In the genomic region with DNA sequence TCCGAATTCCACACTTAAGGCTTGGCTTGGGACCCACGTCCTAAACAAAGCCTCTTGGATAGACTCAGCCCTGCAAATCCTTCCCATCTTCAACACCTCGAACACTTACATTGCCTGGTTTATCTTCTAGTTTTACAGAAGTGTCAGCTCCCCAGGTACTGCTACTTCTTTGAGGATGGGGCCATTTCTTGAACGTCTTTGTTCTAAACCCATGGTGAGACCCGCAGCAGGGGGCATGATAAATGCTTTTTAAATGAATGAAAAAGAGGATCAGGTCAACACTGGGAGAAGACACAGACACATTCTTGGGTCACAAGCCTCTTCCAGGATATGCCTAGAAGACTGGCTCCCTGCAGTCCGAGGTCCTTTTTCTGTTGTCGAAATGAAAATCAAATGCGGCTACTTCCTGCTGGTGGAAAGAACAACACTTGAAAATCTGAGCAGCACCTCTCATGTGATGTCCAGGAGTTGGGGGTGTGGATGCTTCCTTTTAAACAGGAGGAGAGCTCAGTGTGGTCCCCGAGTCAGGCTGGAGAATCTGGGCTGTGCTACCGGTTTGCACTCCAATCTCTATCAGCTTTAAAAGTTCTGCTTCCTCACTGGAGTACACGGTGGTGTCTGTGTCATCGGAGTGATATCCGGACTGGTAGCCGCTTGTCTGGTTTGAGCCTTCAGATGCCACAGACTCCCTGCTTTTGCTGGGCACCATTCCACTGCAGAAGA, we compare ENCODE assay signal across 19 cellular contexts. TPM values are rescaled to one million over a fixed set of nuclear protein-coding genes. Genes with fewer than 3 reads are reported as not detected.
DNase-seq lines count a peak whose midpoint lies in the region; ATAC-seq and TF ChIP-seq lines count a peak whose summit lies in the region.
"Had no signal": no experiment of that assay in that cellular context is flagged by ENCODE, and none has a peak within 500 bp of the region (broad histone marks: within the 10 kb centered on the region; RNA-seq: fewer than 3 reads in every experiment).

No MANE protein-coding gene starts in this region.

- ATAC-seq in body of pancreas (peak; percentile 48), HG02763 (IDR thresholded peaks at IDR 0.05; ENCODE audit: unreplicated experiment) (no peak)
- ATAC-seq: activated CD8-positive, alpha-beta memory T cell treated with anti-CD3 and anti-CD28 coated beads, Interleukin-2, amount 10 ng/mL, durations not matched to agents 7 days and 5 days had no signal

- no peaks in the 10 kb centered on the region for H3K23me2 ChIP-seq in H9 (ENCODE audit: insufficient read length, low read depth, low read length, poor library complexity, severe bottlenecking)

- peaks cover 0 to 3% of the 10 kb centered on the region in 2 experiments; a peak in 1 of 5 replicates for H3K9me3 Mint-ChIP-seq in H9
- H3K9me3 Mint-ChIP-seq in T-helper 2 cell treated with Interferon-gamma antibody and Interleukin-4, amounts not matched to agents 5 μg/mL and 100 μg/mL, for 36 hours, result no peaks in the 10 kb centered on the region
- H3K9me3 Mint-ChIP-seq in activated CD4-positive, alpha-beta memory T cell treated with anti-CD3 and anti-CD28 coated beads for 36 hours, result no peaks in the 10 kb centered on the region

- H3K4ac ChIP-seq in H9 (ENCODE audit: low read depth, low read length), result no peak overlapping the region

- H3K36me3 ChIP-seq in body of pancreas (replicated peaks in 1 of 2; ENCODE audit: insufficient read depth in 1 of 2, low read depth in 2 of 2) (no peaks in the 10 kb centered on the region), right atrium auricular region (no peaks in the 10 kb centered on the region), testis (ENCODE audit: low read depth, missing control alignments) (no peaks in the 10 kb centered on the region)
- H3K36me3 ChIP-seq: BLaER1 treated with 17β-estradiol and CSF1 and Interleukin-3, amounts not matched to agents 10 nM and 100 nM; SJCRH30 had no signal

- H2AK5ac ChIP-seq in H9 (ENCODE audit: insufficient read length, low read length), result no peak overlapping the region

- H3K36me3 Mint-ChIP-seq in H9 (ENCODE audit: insufficient read depth in 1 of 3, low read depth in 3 of 3), result peaks cover 24 to 62% (median 35%) of the 10 kb centered on the region in 3 experiments; a peak in 6 of 7 replicates
- no peaks in the 10 kb centered on the region for H3K36me3 Mint-ChIP-seq in T-helper 2 cell treated with Interferon-gamma antibody and Interleukin-4, amounts not matched to agents 5 μg/mL and 100 μg/mL, for 36 hours (ENCODE audit: low read depth)
- H3K36me3 Mint-ChIP-seq in activated CD4-positive, alpha-beta memory T cell treated with anti-CD3 and anti-CD28 coated beads for 36 hours, result no peaks in the 10 kb centered on the region
- H3K36me3 Mint-ChIP-seq: activated CD8-positive, alpha-beta memory T cell treated with anti-CD3 and anti-CD28 coated beads, Interleukin-2, amount 10 ng/mL, durations not matched to agents 7 days and 5 days had no signal

- H3K27ac ChIP-seq in H9 (ENCODE audit: insufficient read length, low read depth, low read length), result no peak overlapping the region
- H3K27ac ChIP-seq in body of pancreas, result peak overlapping the region in 2 of 4 donors; percentile 24 to 46
- H3K27ac ChIP-seq in right atrium auricular region, result peak overlapping the region; percentile 69
- H3K27ac ChIP-seq in testis, result peak overlapping the region in 1 of 2 donors; percentile 11
- H3K27ac ChIP-seq: BLaER1 treated with 17β-estradiol and CSF1 and Interleukin-3, amounts not matched to agents 10 nM and 100 nM; epithelial cell of prostate; SJCRH30; VCaP had no signal

- no peak overlapping the region for H4K5ac ChIP-seq in H9 (ENCODE audit: insufficient read length, low read depth, low read length)

- WGBS in H9 (ENCODE audit: extremely low coverage, insufficient read length, low lambda C conversion rate), result no CpG with 5 or more reads among the region's 14 CpGs
- WGBS in body of pancreas, 2 donors, result 49 to 55% methylated on average over 14 of the region's 14 CpGs
- WGBS in testis, 2 donors, result 71 to 82% methylated on average over 13 to 14 of the region's 14 CpGs

- no peak overlapping the region for H3K18ac ChIP-seq in H9 (ENCODE audit: insufficient read length, low read depth, low read length)

- H2BK5ac ChIP-seq in H9 (ENCODE audit: insufficient read length, low read length), result peak overlapping the region; percentile 30

- H3K27me3 Mint-ChIP-seq in H9 (ENCODE audit: low read depth), result no peaks in the 10 kb centered on the region
- H3K27me3 Mint-ChIP-seq in T-helper 2 cell treated with Interferon-gamma antibody and Interleukin-4, amounts not matched to agents 5 μg/mL and 100 μg/mL, for 36 hours (ENCODE audit: low read depth), result no peaks in the 10 kb centered on the region
- H3K27me3 Mint-ChIP-seq in activated CD4-positive, alpha-beta memory T cell treated with anti-CD3 and anti-CD28 coated beads for 36 hours, result peaks cover 6% of the 10 kb centered on the region
- H3K27me3 Mint-ChIP-seq: activated CD8-positive, alpha-beta memory T cell treated with anti-CD3 and anti-CD28 coated beads, Interleukin-2, amount 10 ng/mL, durations not matched to agents 7 days and 5 days had no signal

- no peak for TF ChIP-seq CTCF in H9 (conservative IDR thresholded peaks at IDR 0.05)
- TF ChIP-seq CTCF in body of pancreas (IDR thresholded peaks at IDR 0.05), result no peak
- TF ChIP-seq CTCF in right atrium auricular region (IDR thresholded peaks at IDR 0.05), result no peak
- TF ChIP-seq CTCF in testis (IDR thresholded peaks at IDR 0.05), result no peak

- H3K4me1 Mint-ChIP-seq in H9, result peaks cover 38 to 39% of the 10 kb centered on the region in 2 experiments
- H3K4me1 Mint-ChIP-seq in T-helper 2 cell treated with Interferon-gamma antibody and Interleukin-4, amounts not matched to agents 5 μg/mL and 100 μg/mL, for 36 hours (ENCODE audit: low read depth), result no peaks in the 10 kb centered on the region
- H3K4me1 Mint-ChIP-seq in activated CD4-positive, alpha-beta memory T cell treated with anti-CD3 and anti-CD28 coated beads for 36 hours (ENCODE audit: low read depth), result peaks cover 10% of the 10 kb centered on the region
- H3K4me1 Mint-ChIP-seq: activated CD8-positive, alpha-beta memory T cell treated with anti-CD3 and anti-CD28 coated beads, Interleukin-2, amount 10 ng/mL, durations not matched to agents 7 days and 5 days had no signal

- no peak for TF ChIP-seq POLR2A in body of pancreas (IDR thresholded peaks at IDR 0.05)
- no peak for TF ChIP-seq POLR2A in testis (IDR thresholded peaks at IDR 0.05)

- no peaks in the 10 kb centered on the region for H4K20me1 ChIP-seq in H9 (ENCODE audit: control insufficient read depth, insufficient read depth, insufficient read length)
- H4K20me1 ChIP-seq: BLaER1 treated with 17β-estradiol and CSF1 and Interleukin-3, amounts not matched to agents 10 nM and 100 nM had no signal

- H3T11ph ChIP-seq in H9 (ENCODE audit: low read length), result no peak overlapping the region

- H3K4me1 ChIP-seq in H9 (ENCODE audit: insufficient read depth, low read length) (no peaks in the 10 kb centered on the region; the same call in 1 of the 2 replicates), body of pancreas (no peaks in the 10 kb centered on the region), right atrium auricular region (peaks cover 0 to 23% of the 10 kb centered on the region in 2 donors), testis (no peaks in the 10 kb centered on the region)
- H3K4me1 ChIP-seq: SJCRH30 had no signal

- H3K79me1 ChIP-seq in H9 (ENCODE audit: insufficient read depth, low read depth, low read length, poor library complexity, severe bottlenecking), result no peaks in the 10 kb centered on the region

- H2BK20ac ChIP-seq in H9 (ENCODE audit: low read depth, low read length, poor library complexity, severe bottlenecking), result no peak overlapping the region

- no peak overlapping the region for H2BK120ac ChIP-seq in H9 (ENCODE audit: low read depth, low read length, poor library complexity, severe bottlenecking)

- H2AFZ ChIP-seq in H9 (ENCODE audit: low read length), result no peak overlapping the region

- H3K14ac ChIP-seq in H9 (ENCODE audit: insufficient read depth, low read length), result no peak overlapping the region

- H3K4me3 Mint-ChIP-seq in H9, result no peak overlapping the region
- H3K4me3 Mint-ChIP-seq in T-helper 2 cell treated with Interferon-gamma antibody and Interleukin-4, amounts not matched to agents 5 μg/mL and 100 μg/mL, for 36 hours, result no peak overlapping the region
- no peak overlapping the region for H3K4me3 Mint-ChIP-seq in activated CD4-positive, alpha-beta memory T cell treated with anti-CD3 and anti-CD28 coated beads for 36 hours
- H3K4me3 Mint-ChIP-seq: activated CD8-positive, alpha-beta memory T cell treated with anti-CD3 and anti-CD28 coated beads, Interleukin-2, amount 10 ng/mL, durations not matched to agents 7 days and 5 days had no signal

- H3K4me2 ChIP-seq in H9 (ENCODE audit: insufficient read depth, insufficient read length, low read length), result no peak overlapping the region

- H3K4me3 ChIP-seq in body of pancreas (no peak overlapping the region), right atrium auricular region (peak overlapping the region in 1 of 2 donors; percentile 4), testis (no peak overlapping the region)
- H3K4me3 ChIP-seq: BLaER1 treated with 17β-estradiol and CSF1 and Interleukin-3, amounts not matched to agents 10 nM and 100 nM; SJCRH30 had no signal

- intact Hi-C loops in body of pancreas (cut with DNase I) (no loop called here), testis (cut with DNase I; ENCODE audit: low total_unique reads) (no loop called here)
- intact Hi-C loops in activated CD4-positive, alpha-beta memory T cell treated with anti-CD3 and anti-CD28 coated beads for 36 hours (cut with micrococcal nuclease), result no loop called here

- H3K27ac Mint-ChIP-seq in H9, result peak overlapping the region; percentile 5 to 24 (median 7); a peak in 4 of 7 replicates
- no peak overlapping the region for H3K27ac Mint-ChIP-seq in T-helper 2 cell treated with Interferon-gamma antibody and Interleukin-4, amounts not matched to agents 5 μg/mL and 100 μg/mL, for 36 hours
- H3K27ac Mint-ChIP-seq in activated CD4-positive, alpha-beta memory T cell treated with anti-CD3 and anti-CD28 coated beads for 36 hours, result no peak overlapping the region
- H3K27ac Mint-ChIP-seq: activated CD8-positive, alpha-beta memory T cell treated with anti-CD3 and anti-CD28 coated beads, Interleukin-2, amount 10 ng/mL, durations not matched to agents 7 days and 5 days had no signal

- no peak overlapping the region for H3K23ac ChIP-seq in H9 (ENCODE audit: insufficient read length, low read depth, low read length)

- H4K8ac ChIP-seq in H9 (replicated peaks; ENCODE audit: insufficient read length, low read depth, low read length), result no peak overlapping the region

- H3K27me3 ChIP-seq in H9 (ENCODE audit: insufficient read depth, low read length), result no peaks in the 10 kb centered on the region
- H3K27me3 ChIP-seq in body of pancreas, result no peaks in the 10 kb centered on the region
- H3K27me3 ChIP-seq in right atrium auricular region, result no peaks in the 10 kb centered on the region
- no peaks in the 10 kb centered on the region for H3K27me3 ChIP-seq in testis
- H3K27me3 ChIP-seq: BLaER1 treated with 17β-estradiol and CSF1 and Interleukin-3, amounts not matched to agents 10 nM and 100 nM had no signal

- POLR2A ChIA-PET in activated CD4-positive, alpha-beta memory T cell treated with anti-CD3 and anti-CD28 coated beads for 36 hours (lab: Charles Lee), result no interaction called here

- no peak overlapping the region for H4K91ac ChIP-seq in H9 (ENCODE audit: insufficient read length, low read depth, low read length)

- H3K9me3 ChIP-seq in H9 (ENCODE audit: control insufficient read depth, low read depth, low read length) (no peaks in the 10 kb centered on the region), body of pancreas (no peaks in the 10 kb centered on the region), right atrium auricular region (no peaks in the 10 kb centered on the region), testis (no peaks in the 10 kb centered on the region)
- H3K9me3 ChIP-seq: BLaER1 treated with 17β-estradiol and CSF1 and Interleukin-3, amounts not matched to agents 10 nM and 100 nM; SJCRH30 had no signal

- no peak overlapping the region for H2BK15ac ChIP-seq in H9 (ENCODE audit: low read depth, low read length)

- H3K9ac ChIP-seq in H9 (ENCODE audit: extremely low read depth, insufficient read length, low read length), result no peak overlapping the region
- H3K9ac ChIP-seq: BLaER1 treated with 17β-estradiol and CSF1 and Interleukin-3, amounts not matched to agents 10 nM and 100 nM had no signal

- CTCF ChIA-PET in activated CD4-positive, alpha-beta memory T cell treated with anti-CD3 and anti-CD28 coated beads for 36 hours (lab: Charles Lee), result no interaction called here

- DNase-seq in H9 (no peak), body of pancreas (no peak), right atrium auricular region (ENCODE audit: low spot score) (no peak), pulmonary artery endothelial cell (ENCODE audit: low read depth, low spot score) (peak; percentile 30), testis (no peak)
- DNase-seq in T-helper 2 cell treated with Interferon-gamma antibody and Interleukin-4, amounts not matched to agents 5 μg/mL and 100 μg/mL, for 36 hours (ENCODE audit: low spot score), result no peak
- no peak for DNase-seq in activated CD4-positive, alpha-beta memory T cell treated with anti-CD3 and anti-CD28 coated beads for 36 hours
- DNase-seq: activated CD8-positive, alpha-beta memory T cell treated with anti-CD3 and anti-CD28 coated beads, Interleukin-2, amount 10 ng/mL, durations not matched to agents 7 days and 5 days; activated naive CD4-positive, alpha-beta T cell; cerebellar nuclear complex; DND-41; KG1; NCI-H2029; SJCRH30; stimulated activated CD4-positive, alpha-beta T cell treated with anti-CD3 and anti-CD28 coated beads, Interleukin-2, amount 100 ng/mL, for 48 hours had no signal

- H3K56ac ChIP-seq in H9 (ENCODE audit: insufficient read length, low read depth, low read length), result no peak overlapping the region

- H3K79me2 ChIP-seq in H9 (ENCODE audit: insufficient read depth, low read length), result no peaks in the 10 kb centered on the region

- H2BK12ac ChIP-seq in H9 (ENCODE audit: insufficient read length, low read depth, low read length), result no peak overlapping the region

RNA-seq across cellular contexts. Expression of a gene that starts 45.8 kb away (rescaled TPM):
- 48.2 and 51.4 TPM in 2 replicates for total RNA-seq in H9 (2021)
- total RNA-seq in body of pancreas, result 10 to 100 TPM; 12.9 to 14.5 TPM
- total RNA-seq in right atrium auricular region, result 10 to 100 TPM; 32.5 to 52.9 TPM
- total RNA-seq in pulmonary artery endothelial cell, result 185 and 200 TPM in 2 replicates
- total RNA-seq in testis, result 1 to 10 TPM; 6.8 to 7.9 TPM
- 8.3 TPM for polyA plus RNA-seq in testis (ENCODE audit: insufficient read depth, low read depth, low replicate concordance)
- total RNA-seq in activated CD4-positive, alpha-beta memory T cell treated with anti-CD3 and anti-CD28 coated beads for 36 hours, result not detected
- total RNA-seq: activated CD8-positive, alpha-beta memory T cell treated with anti-CD3 and anti-CD28 coated beads, Interleukin-2, amount 10 ng/mL, durations not matched to agents 7 days and 5 days had no signal

Comparison
In these comparisons a context has a peak if more than half of its experiments do, and no peak if none do; other contexts are left out.
1. H3K27ac Mint-ChIP-seq: peak in H9 (3 of 3); none in T-helper 2 cell treated with Interferon-gamma antibody and Interleukin-4, amounts not matched to agents 5 μg/mL and 100 μg/mL, for 36 hours (single experiment) and activated CD4-positive, alpha-beta memory T cell treated with anti-CD3 and anti-CD28 coated beads for 36 hours (single experiment).
2. RNA of a gene that starts 45.8 kb away (total RNA-seq): 185 to 200 TPM in pulmonary artery endothelial cell, 32.5 to 52.9 TPM in right atrium auricular region, 48.2 to 51.4 TPM in H9, 12.9 to 14.5 TPM in body of pancreas and 6.8 to 7.9 TPM in testis; not detected in activated CD4-positive, alpha-beta memory T cell treated with anti-CD3 and anti-CD28 coated beads for 36 hours; every median in the first group is over 4 times any median in the second.